In genomic region chr6:30614044-30614842, GRCh38 we compare ENCODE assay signal across 8 cellular contexts. TPM values are rescaled to one million over a fixed set of nuclear protein-coding genes. Genes with fewer than 3 reads are reported as not detected.
DNase-seq lines count a peak whose midpoint lies in the region; ATAC-seq and TF ChIP-seq lines count a peak whose summit lies in the region.

No MANE protein-coding gene starts in this region.

- no peak overlapping the region for H2AFZ ChIP-seq in neuronal stem cell (ENCODE audit: low read length)

- no peak overlapping the region for H3K14ac ChIP-seq in neuronal stem cell (ENCODE audit: low read length)

- H2AK5ac ChIP-seq in neuronal stem cell (ENCODE audit: low read depth, low read length) = no peak overlapping the region

- peak overlapping the region; percentile 96 for H3K27ac Mint-ChIP-seq in Caco-2 (ENCODE audit: unreplicated experiment)

- H3K4ac ChIP-seq in neuronal stem cell (ENCODE audit: low read length) = no peak overlapping the region

- peak overlapping the region; percentile 87 to 100 for H3K9ac ChIP-seq in duodenal mucosa (ENCODE audit: low read depth in 1 of 2, low read length in 2 of 2)
- peak overlapping the region; percentile 87 for H3K9ac ChIP-seq in neuronal stem cell (ENCODE audit: low read depth, low read length, poor library complexity)

- no TSS peak for BruUV-seq in Caco-2 (replicated peaks; lab: Mats Ljungman, UMichigan)

- H2BK12ac ChIP-seq in neuronal stem cell (ENCODE audit: low read length) = no peak overlapping the region

- no peak overlapping the region for H3K4me3 ChIP-seq in Caco-2 (ENCODE audit: low read depth, low read length)
- peak overlapping the region; percentile 63 to 99 for H3K4me3 ChIP-seq in duodenal mucosa (ENCODE audit: low read depth in 1 of 2, low read length in 2 of 2)
- peak overlapping the region; percentile 58 to 73 for H3K4me3 ChIP-seq in neuronal stem cell (ENCODE audit: low read length in 2 of 2)

- peak overlapping the region; percentile 64 for H3K27ac ChIP-seq in duodenal mucosa (ENCODE audit: low read depth, low read length)
- peak overlapping the region; percentile 34 for H3K27ac ChIP-seq in neuronal stem cell (replicated peaks; ENCODE audit: low read length)

- H2BK15ac ChIP-seq in neuronal stem cell (ENCODE audit: low read length) = no peak overlapping the region

- H2BK5ac ChIP-seq in neuronal stem cell (ENCODE audit: low read length) = no peak overlapping the region

- no peak overlapping the region for H2BK120ac ChIP-seq in neuronal stem cell (ENCODE audit: low read depth, low read length)

- peaks cover 6% of the 10 kb centered on the region for H3K27me3 Mint-ChIP-seq in Caco-2 (ENCODE audit: insufficient read depth, unreplicated experiment)

- POLR2A ChIA-PET in Caco-2 (lab: Charles Lee) = interaction anchor here (0.5 to 2.0 kb wide), 15 partner anchors 8 to 1046 kb away, joined by 3 to 22 read pairs (median 5); partner anchors contain the start of genes ABCF1, C6orf47, MDC1 and PRR3

- H3K4me1 ChIP-seq in Caco-2 = no peaks in the 10 kb centered on the region
- peaks cover 30 to 33% of the 10 kb centered on the region in 2 donors for H3K4me1 ChIP-seq in duodenal mucosa (ENCODE audit: control insufficient read depth in 1 of 2, insufficient read depth in 2 of 2, low read length in 2 of 2)
- H3K4me1 ChIP-seq in neuronal stem cell (ENCODE audit: control insufficient read depth in 2 of 2, insufficient read depth in 1 of 2, low read depth in 1 of 2, low read length in 2 of 2) = peaks cover 11% of the 10 kb centered on the region in 2 donors

- no CpG with 5 or more reads among the region's 8 CpGs for WGBS in neuronal stem cell (ENCODE audit: extremely low coverage in 2 of 2, insufficient read length in 2 of 2, insufficient replicate concordance in 1 of 2), 2 donors

- H3K36me3 Mint-ChIP-seq in Caco-2 (ENCODE audit: insufficient read depth, unreplicated experiment) = peaks cover 80% of the 10 kb centered on the region

- CTCF ChIA-PET in Caco-2 (lab: Charles Lee) = interaction anchor here (0.7 to 1.0 kb wide), 4 partner anchors 18 to 328 kb away, joined by 3 to 8 read pairs (median 6); no protein-coding TSS in a partner anchor

- H3K9me3 ChIP-seq in Caco-2 (no peaks in the 10 kb centered on the region), duodenal mucosa (ENCODE audit: control insufficient read depth in 1 of 2, low read length in 2 of 2) (no peaks in the 10 kb centered on the region), neuronal stem cell (replicated peaks in 1 of 2; ENCODE audit: control insufficient read depth in 2 of 2, insufficient read depth in 1 of 2, low read depth in 1 of 2, low read length in 2 of 2) (no peaks in the 10 kb centered on the region)

- H3K4me1 Mint-ChIP-seq in Caco-2 (ENCODE audit: low read depth, unreplicated experiment) = peaks cover 22% of the 10 kb centered on the region

- H3K18ac ChIP-seq in neuronal stem cell (ENCODE audit: low read length) = no peak overlapping the region

- no peak overlapping the region for H4K91ac ChIP-seq in neuronal stem cell (ENCODE audit: low read depth, low read length, poor library complexity)

- H3K4me2 ChIP-seq in neuronal stem cell (ENCODE audit: insufficient read depth, low read length, poor library complexity, severe bottlenecking) = peak overlapping the region; percentile 60

- no peak overlapping the region for H4K8ac ChIP-seq in neuronal stem cell (ENCODE audit: low read depth, low read length)

- ATAC-seq in GM19035 (IDR thresholded peaks at IDR 0.05; ENCODE audit: unreplicated experiment) (no peak), esophagus mucosa (no peak), GM18870 (IDR thresholded peaks at IDR 0.05; ENCODE audit: unreplicated experiment) (no peak), GM19467 (IDR thresholded peaks at IDR 0.05; ENCODE audit: unreplicated experiment) (no peak)

- peaks cover 2% of the 10 kb centered on the region for H3K79me1 ChIP-seq in neuronal stem cell (ENCODE audit: low read depth, low read length)

- no peak overlapping the region for H3K23ac ChIP-seq in neuronal stem cell (ENCODE audit: low read depth, low read length, poor library complexity)

- DNase-seq in Caco-2 (no peak), NCI-H2227 treated with DMSO at 0.1 percent for 48 hours (lab: John Stamatoyannopoulos, UW) (peak; percentile 78), neuronal stem cell (ENCODE audit: low spot score) (no peak)

- peak overlapping the region; percentile 78 for H3K4me3 Mint-ChIP-seq in Caco-2 (ENCODE audit: unreplicated experiment)

- H3K9me3 Mint-ChIP-seq in Caco-2 (ENCODE audit: unreplicated experiment) = no peaks in the 10 kb centered on the region

- H3K36me3 ChIP-seq in Caco-2 (ENCODE audit: control insufficient read depth, insufficient read depth, low read length) (peaks cover 2% of the 10 kb centered on the region), duodenal mucosa (ENCODE audit: control insufficient read depth in 1 of 2, insufficient read depth in 2 of 2, low read length in 2 of 2) (peaks cover 22 to 26% of the 10 kb centered on the region in 2 donors), neuronal stem cell (replicated peaks in 1 of 2; ENCODE audit: control insufficient read depth in 2 of 2, insufficient read depth in 2 of 2, low read length in 2 of 2) (peaks cover 11 to 72% of the 10 kb centered on the region in 2 donors)

- no peaks in the 10 kb centered on the region for H3K27me3 ChIP-seq in Caco-2 (replicated peaks; ENCODE audit: control insufficient read depth, insufficient read depth, low read length)
- no peaks in the 10 kb centered on the region for H3K27me3 ChIP-seq in duodenal mucosa (ENCODE audit: control insufficient read depth in 1 of 2, insufficient read depth in 2 of 2, low read length in 2 of 2)
- no peaks in the 10 kb centered on the region for H3K27me3 ChIP-seq in neuronal stem cell (ENCODE audit: control insufficient read depth in 3 of 3, insufficient read depth in 3 of 3, low read depth in 1 of 3, low read length in 3 of 3)

- TF ChIP-seq CTCF in Caco-2 (IDR thresholded peaks at IDR 0.05; ENCODE audit: insufficient read depth in 1 of 2, low read depth in 1 of 2, low read length in 1 of 2, severe bottlenecking in 1 of 2, unreplicated experiment in 1 of 2) = no peak

- intact Hi-C loops in Caco-2 (cut with micrococcal nuclease; ENCODE audit: unreplicated experiment) = no loop called here

RNA-seq across cellular contexts. Expression of gene PPP1R10, which starts 2.8 kb away (rescaled TPM):
- 91.3 and 95.4 TPM in 2 replicates for total RNA-seq in Caco-2 (2022)
- polyA plus RNA-seq in neuronal stem cell (2013, experiment 1 of 2) = 85.6 TPM
- polyA plus RNA-seq in neuronal stem cell (2013, experiment 2 of 2) = 93.7 TPM
- total RNA-seq in esophagus mucosa = 30.0 TPM

RNA-seq across cellular contexts. Expression of gene MRPS18B, which starts 3.4 kb away (rescaled TPM):
- 60.0 and 62.6 TPM in 2 replicates for total RNA-seq in Caco-2 (2022)
- polyA plus RNA-seq in neuronal stem cell (2013, experiment 1 of 2) = 34.2 TPM
- polyA plus RNA-seq in neuronal stem cell (2013, experiment 2 of 2) = 37.0 TPM
- total RNA-seq in esophagus mucosa = 48.2 TPM

RNA-seq across cellular contexts. Expression of gene ATAT1, which starts 12.4 kb away (rescaled TPM):
- total RNA-seq in Caco-2 (2022) (17.9 and 19.7 TPM in 2 replicates), esophagus mucosa (4.6 TPM)
- polyA plus RNA-seq in neuronal stem cell (2013, experiment 1 of 2) = 59.8 TPM
- polyA plus RNA-seq in neuronal stem cell (2013, experiment 2 of 2) = 56.1 TPM

RNA-seq across cellular contexts. Expression of gene C6orf136, which starts 32.7 kb away (rescaled TPM):
- 25.4 and 25.7 TPM in 2 replicates for total RNA-seq in Caco-2 (2022)
- 17.2 TPM for polyA plus RNA-seq in neuronal stem cell (2013, experiment 1 of 2)
- 16.5 TPM for polyA plus RNA-seq in neuronal stem cell (2013, experiment 2 of 2)
- 10.0 TPM for total RNA-seq in esophagus mucosa

RNA-seq across cellular contexts. Expression of gene ABCF1, which starts 43.0 kb away (rescaled TPM):
- total RNA-seq in Caco-2 (2022) (93.7 and 95.6 TPM in 2 replicates), esophagus mucosa (27.1 TPM)
- polyA plus RNA-seq in neuronal stem cell (2013, experiment 1 of 2) = 66.4 TPM
- 63.9 TPM for polyA plus RNA-seq in neuronal stem cell (2013, experiment 2 of 2)
